In genomic region chr17:65228287-65228686, GRCh38 we compare ENCODE assay signal across 12 cellular contexts.
A peak's percentile ranks its signal among the peaks of the same experiment; 100 is the strongest.
DNase-seq lines count a peak whose midpoint lies in the region; ATAC-seq and TF ChIP-seq lines count a peak whose summit lies in the region.
"Had no signal": no experiment of that assay in that cellular context is flagged by ENCODE, and none has a peak within 500 bp of the region (broad histone marks: within the 10 kb centered on the region; RNA-seq: fewer than 3 reads in every experiment).

No MANE protein-coding gene starts in this region.

- peak overlapping the region; percentile 51 for H3K4me2 ChIP-seq in HCT116 (ENCODE audit: low read length)

- intact Hi-C loops in HCT116 (cut with micrococcal nuclease): no loop called here
- intact Hi-C loops in naive thymus-derived CD4-positive, alpha-beta T cell (cut with micrococcal nuclease): no loop called here
- intact Hi-C loops in body of pancreas (cut with DNase I): no loop called here

- DNase-seq in CD4-positive, CD25-positive, alpha-beta regulatory T cell: no peak
- DNase-seq in HCT116 (ENCODE audit: low read depth, low spot score) (no peak), body of pancreas (no peak), foreskin melanocyte (no peak), HAP-1 (ENCODE audit: low spot score in 2 of 2) (no peak)
- no peak for DNase-seq in naive thymus-derived CD4-positive, alpha-beta T cell
- DNase-seq: C1 segment of cervical spinal cord, kidney glomerular epithelial cell, MM.1S, tibial artery had no signal

- no peak overlapping the region for H3K9ac ChIP-seq in HCT116 (ENCODE audit: low read length)

- H3K27me3 Mint-ChIP-seq in CD4-positive, CD25-positive, alpha-beta regulatory T cell: peaks cover 10% of the 10 kb centered on the region
- no peaks in the 10 kb centered on the region for H3K27me3 Mint-ChIP-seq in activated naive CD8-positive, alpha-beta T cell
- H3K27me3 Mint-ChIP-seq in naive thymus-derived CD4-positive, alpha-beta T cell: peaks cover 0 to 28% (median 4%) of the 10 kb centered on the region in 5 donors

- H3K79me2 ChIP-seq in HCT116 (ENCODE audit: insufficient read depth, low read length): no peaks in the 10 kb centered on the region

- POLR2A ChIA-PET in HCT116 (lab: Charles Lee): interaction anchor here (0.9 kb wide), 1 partner anchor 8 kb away, joined by 3 read pairs; no protein-coding TSS in a partner anchor
- POLR2A ChIA-PET in naive thymus-derived CD4-positive, alpha-beta T cell (lab: Charles Lee): no interaction called here

- peaks cover 9 to 25% (median 20%) of the 10 kb centered on the region in 4 donors for H3K4me1 Mint-ChIP-seq in CD4-positive, CD25-positive, alpha-beta regulatory T cell
- H3K4me1 Mint-ChIP-seq in activated naive CD8-positive, alpha-beta T cell (ENCODE audit: low read depth): peaks cover 26% of the 10 kb centered on the region
- H3K4me1 Mint-ChIP-seq in naive thymus-derived CD4-positive, alpha-beta T cell: peaks cover 14 to 40% (median 18%) of the 10 kb centered on the region in 7 donors

- H3K27ac Mint-ChIP-seq in CD4-positive, CD25-positive, alpha-beta regulatory T cell: peak overlapping the region in 1 of 3 donors; percentile 71
- H3K27ac Mint-ChIP-seq in activated naive CD8-positive, alpha-beta T cell: peak overlapping the region; percentile 89
- H3K27ac Mint-ChIP-seq in naive thymus-derived CD4-positive, alpha-beta T cell: peak overlapping the region in 1 of 9 donors; percentile 44

- no peak overlapping the region for H3K27ac ChIP-seq in CD4-positive, CD25-positive, alpha-beta regulatory T cell (ENCODE audit: insufficient read depth, low read length, poor library complexity, severe bottlenecking)
- H3K27ac ChIP-seq in HCT116 (ENCODE audit: low read depth, low read length) (peak overlapping the region; percentile 45), body of pancreas (no peak overlapping the region)
- H3K27ac ChIP-seq in naive thymus-derived CD4-positive, alpha-beta T cell (ENCODE audit: low read depth, low read length): no peak overlapping the region
- H3K27ac ChIP-seq: tibial artery had no signal

- peak overlapping the region in 3 of 4 donors; percentile 15 to 77 (median 69) for H3K4me3 Mint-ChIP-seq in CD4-positive, CD25-positive, alpha-beta regulatory T cell
- peak overlapping the region; percentile 68 for H3K4me3 Mint-ChIP-seq in activated naive CD8-positive, alpha-beta T cell
- H3K4me3 Mint-ChIP-seq in naive thymus-derived CD4-positive, alpha-beta T cell: peak overlapping the region in 8 of 10 donors; percentile 50 to 77 (median 71)

- TF ChIP-seq POLR2A in HCT116 (IDR thresholded peaks at IDR 0.05; ENCODE audit: borderline replicate concordance, extremely low read depth, insufficient read depth, insufficient read length) (no peak), body of pancreas (IDR thresholded peaks at IDR 0.05) (no peak)

- no peaks in the 10 kb centered on the region for H3K27me3 ChIP-seq in CD4-positive, CD25-positive, alpha-beta regulatory T cell (ENCODE audit: control insufficient read depth, insufficient read depth, low read length)
- no peaks in the 10 kb centered on the region for H3K27me3 ChIP-seq in HCT116 (ENCODE audit: insufficient read depth, low read length)
- no peaks in the 10 kb centered on the region for H3K27me3 ChIP-seq in naive thymus-derived CD4-positive, alpha-beta T cell (ENCODE audit: control insufficient read depth in 2 of 2, insufficient read depth in 2 of 2, low read length in 2 of 2)
- H3K27me3 ChIP-seq in body of pancreas: no peaks in the 10 kb centered on the region
- no peaks in the 10 kb centered on the region for H3K27me3 ChIP-seq in HAP-1 (ENCODE audit: low read depth)

- no TSS peak for BruUV-seq in HCT116 (replicated peaks; lab: Mats Ljungman, UMichigan)

- no peak for ATAC-seq in CD4-positive, CD25-positive, alpha-beta regulatory T cell (ENCODE audit: low read depth in 2 of 2)
- no peak for ATAC-seq in HCT116
- no peak for ATAC-seq in naive thymus-derived CD4-positive, alpha-beta T cell
- ATAC-seq in body of pancreas: no peak
- ATAC-seq in HG03342 (IDR thresholded peaks at IDR 0.05; ENCODE audit: unreplicated experiment): no peak

- 65 to 66% methylated on average over 8 to 10 of the region's 10 CpGs for WGBS in body of pancreas, 2 donors

- no peaks in the 10 kb centered on the region for H3K9me2 ChIP-seq in HCT116 (ENCODE audit: insufficient read depth)

- CTCF ChIA-PET in HCT116 (lab: Charles Lee): interaction anchor here (2.5 kb wide), 1 partner anchor 937 kb away, joined by 12 read pairs; no protein-coding TSS in a partner anchor
- CTCF ChIA-PET in naive thymus-derived CD4-positive, alpha-beta T cell (lab: Charles Lee): no interaction called here

- H2AFZ ChIP-seq in HCT116 (ENCODE audit: low read depth, low read length, poor library complexity, severe bottlenecking): peak overlapping the region; percentile 83

- H3K36me3 ChIP-seq in CD4-positive, CD25-positive, alpha-beta regulatory T cell (ENCODE audit: control insufficient read depth, insufficient read depth, low read length): no peaks in the 10 kb centered on the region
- H3K36me3 ChIP-seq in HCT116 (ENCODE audit: control insufficient read depth in 1 of 2, insufficient read depth in 2 of 2, low read length in 2 of 2) (no peaks in the 10 kb centered on the region), body of pancreas (replicated peaks in 1 of 2; ENCODE audit: insufficient read depth in 1 of 2, low read depth in 2 of 2) (no peaks in the 10 kb centered on the region), HAP-1 (replicated peaks) (no peaks in the 10 kb centered on the region)
- H3K36me3 ChIP-seq in naive thymus-derived CD4-positive, alpha-beta T cell (ENCODE audit: control insufficient read depth in 2 of 3, insufficient read depth in 3 of 3, low read length in 3 of 3): no peaks in the 10 kb centered on the region
- H3K36me3 ChIP-seq: tibial artery had no signal

- TF ChIP-seq CTCF in HCT116 (IDR thresholded peaks at IDR 0.05 in 2 of 3, conservative IDR thresholded peaks at IDR 0.05 in 1 of 3; ENCODE audit: borderline replicate concordance in 1 of 3, insufficient read depth in 1 of 3, low read depth in 2 of 3, low read length in 2 of 3) (no peak), body of pancreas (IDR thresholded peaks at IDR 0.05) (no peak)

- H4K20me1 ChIP-seq in HCT116 (ENCODE audit: insufficient read depth): no peaks in the 10 kb centered on the region

- H3K9me3 ChIP-seq in CD4-positive, CD25-positive, alpha-beta regulatory T cell (ENCODE audit: control insufficient read depth in 2 of 2, low read length in 2 of 2): no peaks in the 10 kb centered on the region
- no peaks in the 10 kb centered on the region for H3K9me3 ChIP-seq in HCT116 (ENCODE audit: control insufficient read depth in 1 of 2, insufficient read depth in 1 of 2, low read depth in 1 of 2, low read length in 2 of 2)
- H3K9me3 ChIP-seq in naive thymus-derived CD4-positive, alpha-beta T cell (ENCODE audit: control insufficient read depth in 2 of 3, low read length in 3 of 3): no peaks in the 10 kb centered on the region
- H3K9me3 ChIP-seq in body of pancreas: no peaks in the 10 kb centered on the region
- no peaks in the 10 kb centered on the region for H3K9me3 ChIP-seq in HAP-1
- H3K9me3 ChIP-seq: tibial artery had no signal

- RAD21 ChIA-PET in HCT116 (lab: Charles Lee; ENCODE audit: low non-redundant PET in 1 of 2, low total read pairs in 2 of 2, uncharacterized antibody in 2 of 2, unreplicated experiment in 2 of 2): no interaction called here

- H3K4me1 ChIP-seq in CD4-positive, CD25-positive, alpha-beta regulatory T cell (ENCODE audit: control insufficient read depth, insufficient read depth, low read length, poor library complexity, severe bottlenecking): peaks cover 16% of the 10 kb centered on the region
- H3K4me1 ChIP-seq in HCT116 (ENCODE audit: control insufficient read depth in 1 of 2, insufficient read depth in 2 of 2, low read length in 2 of 2) (peaks cover 39 to 43% of the 10 kb centered on the region in 2 experiments), body of pancreas (no peaks in the 10 kb centered on the region), HAP-1 (no peaks in the 10 kb centered on the region)
- peaks cover 14 to 24% of the 10 kb centered on the region in 2 donors for H3K4me1 ChIP-seq in naive thymus-derived CD4-positive, alpha-beta T cell (ENCODE audit: control insufficient read depth in 2 of 2, insufficient read depth in 2 of 2, low read length in 2 of 2)

- in situ Hi-C loops in HAP-1 (cut with MboI; ENCODE audit: low sequenced_read_pairs): no loop called here

- peak overlapping the region; percentile 63 for H3K4me3 ChIP-seq in CD4-positive, CD25-positive, alpha-beta regulatory T cell (ENCODE audit: low read depth, low read length)
- H3K4me3 ChIP-seq in HCT116 (replicated peaks in 1 of 2; ENCODE audit: low read depth in 1 of 2, low read length in 2 of 2): peak overlapping the region in 1 of 2 experiments; percentile 27; a peak in 1 of 4 replicates
- H3K4me3 ChIP-seq in naive thymus-derived CD4-positive, alpha-beta T cell (ENCODE audit: low read length): no peak overlapping the region
- no peak overlapping the region for H3K4me3 ChIP-seq in body of pancreas
- H3K4me3 ChIP-seq in HAP-1: no peak overlapping the region
- H3K4me3 ChIP-seq: tibial artery had no signal

- peaks cover 0 to 2% (median 0%) of the 10 kb centered on the region in 7 donors for H3K9me3 Mint-ChIP-seq in CD4-positive, CD25-positive, alpha-beta regulatory T cell
- H3K9me3 Mint-ChIP-seq in activated naive CD8-positive, alpha-beta T cell (ENCODE audit: low read depth): no peaks in the 10 kb centered on the region
- no peaks in the 10 kb centered on the region for H3K9me3 Mint-ChIP-seq in naive thymus-derived CD4-positive, alpha-beta T cell

- no peaks in the 10 kb centered on the region for H3K36me3 Mint-ChIP-seq in CD4-positive, CD25-positive, alpha-beta regulatory T cell
- no peaks in the 10 kb centered on the region for H3K36me3 Mint-ChIP-seq in activated naive CD8-positive, alpha-beta T cell
- H3K36me3 Mint-ChIP-seq in naive thymus-derived CD4-positive, alpha-beta T cell: no peaks in the 10 kb centered on the region

- TF ChIP-seq RAD21 in HCT116 (IDR thresholded peaks at IDR 0.05; ENCODE audit: low read depth): no peak
